ENCODE assay signal across 1 cellular context in the genomic region with DNA sequence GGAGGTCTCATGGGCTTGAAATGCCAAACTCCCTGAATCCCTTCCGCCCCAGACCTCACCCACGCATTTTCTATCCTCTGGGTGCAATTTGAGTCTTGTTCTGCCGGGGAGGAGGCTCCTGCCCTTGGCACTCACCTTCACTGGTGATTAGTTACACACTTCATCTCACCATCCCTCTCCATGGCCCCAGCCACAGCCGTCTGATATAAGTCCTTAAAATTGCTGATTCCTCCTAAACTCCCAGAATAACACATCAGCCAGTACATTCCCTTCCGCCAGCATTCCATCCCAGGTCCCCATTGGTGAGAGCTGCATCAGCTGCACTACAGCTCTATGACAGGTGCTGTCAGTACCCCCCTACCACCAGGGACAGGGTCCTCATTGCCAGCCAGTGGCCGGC.
TF ChIP-seq lines count a peak whose summit lies in the region.

No MANE protein-coding gene starts in this region.

TF ChIP-seq in WTC11, 78 proteins besides CTCF, POLR2A, EP300 and RAD21 (continued from another document):
- no peak for TF ChIP-seq AR (CRISPR knock-in tag; IDR thresholded peaks at IDR 0.05)
- no peak for TF ChIP-seq NFE2L1 (CRISPR knock-in tag; IDR thresholded peaks at IDR 0.05)
- TF ChIP-seq TEAD4 (CRISPR knock-in tag; IDR thresholded peaks at IDR 0.05): no peak
- no peak for TF ChIP-seq TCF7 (CRISPR knock-in tag; IDR thresholded peaks at IDR 0.05; ENCODE audit: low read depth)
- TF ChIP-seq, protein P1, sequence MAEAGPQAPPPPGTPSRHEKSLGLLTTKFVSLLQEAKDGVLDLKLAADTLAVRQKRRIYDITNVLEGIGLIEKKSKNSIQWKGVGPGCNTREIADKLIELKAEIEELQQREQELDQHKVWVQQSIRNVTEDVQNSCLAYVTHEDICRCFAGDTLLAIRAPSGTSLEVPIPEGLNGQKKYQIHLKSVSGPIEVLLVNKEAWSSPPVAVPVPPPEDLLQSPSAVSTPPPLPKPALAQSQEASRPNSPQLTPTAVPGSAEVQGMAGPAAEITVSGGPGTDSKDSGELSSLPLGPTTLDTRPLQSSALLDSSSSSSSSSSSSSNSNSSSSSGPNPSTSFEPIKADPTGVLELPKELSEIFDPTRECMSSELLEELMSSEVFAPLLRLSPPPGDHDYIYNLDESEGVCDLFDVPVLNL (CRISPR knock-in tag; IDR thresholded peaks at IDR 0.05; ENCODE audit: borderline replicate concordance, low read depth): no peak
